In the genomic region with DNA sequence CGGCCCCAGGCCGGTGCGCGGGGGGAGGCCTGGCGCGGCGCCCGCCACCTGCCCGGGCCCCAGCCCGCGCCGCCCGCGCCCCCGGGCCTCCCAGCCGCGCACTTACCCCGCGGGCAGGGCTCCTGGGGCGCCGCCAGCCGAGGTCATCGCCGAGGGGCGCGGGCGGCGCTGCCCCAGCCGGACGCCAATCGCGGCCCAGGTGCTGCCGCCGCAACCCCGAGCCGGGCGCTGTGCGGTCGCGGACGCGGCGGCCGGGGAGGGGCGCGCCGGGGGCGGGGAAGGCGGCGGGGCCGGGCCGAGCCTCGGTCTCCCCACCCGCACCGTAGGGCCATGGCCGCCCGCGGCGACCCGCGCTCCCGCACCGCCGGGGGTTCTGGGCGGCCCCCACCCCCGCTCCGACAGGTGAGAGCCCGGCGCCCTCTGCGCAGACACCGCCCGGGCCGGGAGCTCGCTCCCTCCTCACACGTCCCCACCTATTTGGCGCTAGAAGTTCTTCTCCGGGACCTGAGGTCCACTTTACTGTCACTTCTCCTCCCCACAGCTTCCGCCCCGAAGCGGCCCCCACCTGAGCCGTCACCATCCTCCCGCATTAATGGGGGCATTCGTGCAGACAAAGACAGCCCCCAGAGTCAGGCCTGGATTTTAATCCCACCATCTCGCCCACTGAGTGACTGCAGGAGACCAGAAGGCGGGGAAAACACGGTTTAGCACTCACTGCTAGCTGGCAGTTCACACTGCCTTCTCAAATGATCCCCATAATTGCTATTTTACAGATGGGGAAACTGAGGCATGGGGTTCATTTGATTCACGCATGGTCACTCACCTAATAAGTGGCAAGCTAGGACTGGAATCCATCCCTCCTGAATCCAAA, we compare ENCODE assay signal across 8 cellular contexts. TPM values are rescaled to one million over a fixed set of nuclear protein-coding genes. Genes with fewer than 3 reads are reported as not detected.
DNase-seq lines count a peak whose midpoint lies in the region; ATAC-seq lines count a peak whose summit lies in the region.

A gene (minus strand): TSS at position 232 of the 871 bp plus-strand sequence. CDS start 85 bp downstream, at position 147.

- H3K27me3 ChIP-seq in ectodermal cell (ENCODE audit: control insufficient read depth, insufficient read depth, low read length, poor library complexity, severe bottlenecking) (peaks cover 25% of the 10 kb centered on the region), mucosa of rectum (ENCODE audit: control insufficient read depth in 2 of 2, insufficient read depth in 2 of 2, low read length in 2 of 2) (no peaks in the 10 kb centered on the region)

- ATAC-seq in GM19467 (IDR thresholded peaks at IDR 0.05; ENCODE audit: unreplicated experiment), result no peak

- peak; percentile 50 for DNase-seq in DMS53 treated with DMSO at 0.1 percent for 48 hours (lab: John Stamatoyannopoulos, UW; ENCODE audit: unreplicated experiment)
- DNase-seq in LoVo (ENCODE audit: low spot score), result peak; percentile 14
- no peak for DNase-seq in activated gamma-delta T cell (lab: John Stamatoyannopoulos, UW)
- DNase-seq in A172 (ENCODE audit: low spot score), result no peak
- no peak for DNase-seq in SHP77 treated with DMSO at 0.1 percent for 48 hours (lab: John Stamatoyannopoulos, UW)

- H3K36me3 ChIP-seq in ectodermal cell (ENCODE audit: control insufficient read depth, insufficient read depth, low read length), result no peaks in the 10 kb centered on the region
- no peaks in the 10 kb centered on the region for H3K36me3 ChIP-seq in mucosa of rectum (ENCODE audit: control insufficient read depth in 2 of 2, insufficient read depth in 2 of 2, low read length in 2 of 2)

- H3K4me1 ChIP-seq in ectodermal cell (ENCODE audit: control insufficient read depth, insufficient read depth, low read length) (no peaks in the 10 kb centered on the region), mucosa of rectum (ENCODE audit: control insufficient read depth in 2 of 2, insufficient read depth in 2 of 2, low read length in 2 of 2) (peaks cover 17 to 28% of the 10 kb centered on the region in 2 donors)

- H3K4me3 ChIP-seq in ectodermal cell (ENCODE audit: insufficient read depth, low read depth, low read length) (peak within 1 kb of the TSS; percentile 45), mucosa of rectum (ENCODE audit: low read length in 2 of 2) (peak within 1 kb of the TSS; percentile 70 to 76)

- H3K9ac ChIP-seq in mucosa of rectum (ENCODE audit: low read depth in 1 of 2, low read length in 2 of 2), result peak within 1 kb of the TSS; percentile 79 to 85

- WGBS in ectodermal cell, 2 experiments, result 2% methylated on average over 87 of the region's 87 CpGs

- H3K27ac ChIP-seq in ectodermal cell (ENCODE audit: insufficient read depth, low read depth, low read length, poor library complexity, severe bottlenecking), result no peak within 1 kb of the TSS
- H3K27ac ChIP-seq in mucosa of rectum (ENCODE audit: low read depth in 2 of 2, low read length in 2 of 2), result peak within 1 kb of the TSS; percentile 90 to 92

- H3K9me3 ChIP-seq in ectodermal cell (ENCODE audit: control insufficient read depth, low read length) (no peaks in the 10 kb centered on the region), mucosa of rectum (ENCODE audit: control insufficient read depth in 2 of 2, low read length in 2 of 2) (no peaks in the 10 kb centered on the region)

RNA-seq across cellular contexts. Expression of the gene that starts here (rescaled TPM):
- 0.72 TPM for polyA plus RNA-seq in ectodermal cell (2013, experiment 1 of 4)
- 1.2 TPM for polyA plus RNA-seq in ectodermal cell (2013, experiment 2 of 4)
- 0.48 TPM for polyA plus RNA-seq in ectodermal cell (2013, experiment 3 of 4)
- polyA plus RNA-seq in ectodermal cell (2013, experiment 4 of 4), result 0.65 TPM
- 5.8 and 7.5 TPM in 2 replicates for total RNA-seq in A172 (2014; rRNA removed; shearing (Covaris generic))

Comparison
In these comparisons a context has a peak if more than half of its experiments do, and no peak if none do; other contexts are left out.
1. DNase-seq: peak in DMS53 treated with DMSO at 0.1 percent for 48 hours (single experiment) and LoVo (single experiment); none in activated gamma-delta T cell (single experiment), A172 (single experiment) and SHP77 treated with DMSO at 0.1 percent for 48 hours (single experiment).